20 cellular contexts compared by ENCODE assay signal in the genomic region with DNA sequence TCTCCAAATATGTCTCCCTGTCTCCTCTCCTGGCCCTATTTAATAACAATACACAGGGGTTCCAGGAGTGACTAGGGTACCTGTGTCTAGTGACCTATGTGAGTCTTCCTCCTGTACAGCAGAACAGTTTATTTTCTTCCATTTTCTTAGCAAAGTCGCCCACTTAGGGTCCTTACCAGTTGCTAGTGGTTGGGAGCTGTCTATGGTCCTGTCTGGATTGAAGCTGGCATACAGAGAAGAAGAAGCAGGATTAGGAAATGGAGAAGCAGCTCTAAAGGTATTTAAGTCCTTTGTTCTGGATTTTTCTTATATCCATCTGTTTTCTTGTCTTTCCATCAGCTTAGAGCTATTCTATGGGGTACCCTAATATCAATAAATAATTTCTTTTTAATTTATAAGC.
DNase-seq lines count a peak whose midpoint lies in the region; ATAC-seq, FAIRE-seq and TF ChIP-seq lines count a peak whose summit lies in the region.
"Had no signal": no experiment of that assay in that cellular context is flagged by ENCODE, and none has a peak within 500 bp of the region (broad histone marks: within the 10 kb centered on the region; RNA-seq: fewer than 3 reads in every experiment).

No MANE protein-coding gene starts in this region.

- POLR2A ChIA-PET in HepG2 (lab: Yijun Ruan, JAX), result no interaction called here

- H3K9me3 ChIP-seq in liver (ENCODE audit: control insufficient read depth in 4 of 4, low read length in 3 of 4) (no peaks in the 10 kb centered on the region), HepG2 (ENCODE audit: low read length) (peaks cover 79% of the 10 kb centered on the region), psoas muscle (no peaks in the 10 kb centered on the region)
- H3K9me3 ChIP-seq: Caco-2 had no signal

- CTCF ChIA-PET in HepG2 (lab: Yijun Ruan, JAX; ENCODE audit: low intra/inter-chr PET ratio, low total read pairs), result no interaction called here

- 25% methylated on average over 1 of the region's 1 CpG for WGBS in liver
- 0% methylated on average over 1 of the region's 1 CpG for WGBS in HepG2 (ENCODE audit: low lambda C conversion rate)
- 9 to 16% (median 13%) methylated on average over 1 of the region's 1 CpG for WGBS in psoas muscle, 3 donors

- no peak for FAIRE-seq in HepG2 (lab: Jason Lieb, UNC)
- FAIRE-seq: H54, K562, RCC 7860 had no signal

- TF ChIP-seq CTCF in liver (IDR thresholded peaks at IDR 0.05; ENCODE audit: low read depth, low read length, missing input control) (no peak), HepG2 (CRISPR knock-in tag; IDR thresholded peaks at IDR 0.05) (no peak), psoas muscle (IDR thresholded peaks at IDR 0.05) (no peak), type B pancreatic cell (conservative IDR thresholded peaks at IDR 0.05) (no peak)

- intact Hi-C loops in HepG2 (cut with micrococcal nuclease; ENCODE audit: unreplicated experiment) (no loop called here), psoas muscle (cut with DNase I) (no loop called here)

- H3K36me3 ChIP-seq in liver (ENCODE audit: control insufficient read depth in 4 of 4, insufficient read depth in 3 of 4, low read depth in 1 of 4, low read length in 3 of 4) (no peaks in the 10 kb centered on the region), HepG2 (replicated peaks in 1 of 2; ENCODE audit: control insufficient read depth in 1 of 2, insufficient read depth in 2 of 2, low read length in 2 of 2) (no peaks in the 10 kb centered on the region), psoas muscle (ENCODE audit: insufficient read depth in 1 of 2, low read depth in 1 of 2) (no peaks in the 10 kb centered on the region)

- H3K9me3 Mint-ChIP-seq in type B pancreatic cell, result no peaks in the 10 kb centered on the region
- H3K9me3 Mint-ChIP-seq: neural crest cell had no signal

- TF ChIP-seq POLR2A in HepG2 (IDR thresholded peaks at IDR 0.05; ENCODE audit: insufficient read depth in 1 of 2, low read depth in 2 of 2, low read length in 2 of 2), result no peak

- H3K27ac Mint-ChIP-seq in type B pancreatic cell, result no peak overlapping the region
- H3K27ac Mint-ChIP-seq: stimulated activated naive CD8-positive, alpha-beta T cell treated with anti-CD3 and anti-CD28 coated beads, Interleukin-15, amount 100 ng/mL, for 72 hours; T-helper 17 cell had no signal

- BruUV-seq in HepG2 (replicated peaks; lab: Mats Ljungman, UMichigan), result no TSS peak

- TF ChIP-seq EP300 in HepG2 (IDR thresholded peaks at IDR 0.05; ENCODE audit: low read depth in 2 of 2, low read length in 2 of 2) (no peak), HepG2 (CRISPR knock-in tag; IDR thresholded peaks at IDR 0.05; ENCODE audit: borderline replicate concordance) (no peak)

- H3K4me3 Mint-ChIP-seq in type B pancreatic cell, result no peak overlapping the region
- H3K4me3 Mint-ChIP-seq: neural crest cell; stimulated activated naive CD8-positive, alpha-beta T cell treated with anti-CD3 and anti-CD28 coated beads, Interleukin-15, amount 100 ng/mL, for 72 hours; T-helper 17 cell had no signal

- H3K4me1 Mint-ChIP-seq in type B pancreatic cell (ENCODE audit: unreplicated experiment), result no peaks in the 10 kb centered on the region
- H3K4me1 Mint-ChIP-seq: stimulated activated naive CD8-positive, alpha-beta T cell treated with anti-CD3 and anti-CD28 coated beads, Interleukin-15, amount 100 ng/mL, for 72 hours; T-helper 17 cell had no signal

- no peaks in the 10 kb centered on the region for H4K20me1 ChIP-seq in HepG2 (ENCODE audit: insufficient read depth, low read length)

- H3K27ac ChIP-seq in liver (ENCODE audit: low read depth in 1 of 2, low read length in 2 of 2) (no peak overlapping the region), HepG2 (ENCODE audit: extremely low read length, insufficient read depth, low read length) (no peak overlapping the region), psoas muscle (no peak overlapping the region)
- H3K27ac ChIP-seq: skin epidermis had no signal

- H3K4me3 ChIP-seq in liver (ENCODE audit: low read depth in 1 of 3, low read length in 3 of 3) (no peak overlapping the region), HepG2 (replicated peaks in 1 of 3; ENCODE audit: insufficient read depth in 1 of 3, low read depth in 2 of 3, low read length in 3 of 3) (no peak overlapping the region), psoas muscle (no peak overlapping the region)
- H3K4me3 ChIP-seq: K562, skin epidermis had no signal

- no peak overlapping the region for H3K9ac ChIP-seq in liver (ENCODE audit: low read depth in 1 of 2, low read length in 2 of 2)
- H3K9ac ChIP-seq in HepG2 (ENCODE audit: insufficient read depth, low read depth, low read length), result no peak overlapping the region

- ATAC-seq in HepG2 (no peak), psoas muscle (no peak), GM18909 (IDR thresholded peaks at IDR 0.05; ENCODE audit: poor library complexity, unreplicated experiment) (no peak)
- ATAC-seq: K562; stimulated activated naive CD8-positive, alpha-beta T cell treated with anti-CD3 and anti-CD28 coated beads, Interleukin-15, amount 100 ng/mL, for 72 hours; T-helper 17 cell had no signal

- no peaks in the 10 kb centered on the region for H3K36me3 Mint-ChIP-seq in type B pancreatic cell

- H3K79me2 ChIP-seq in HepG2 (ENCODE audit: insufficient read depth, low read length), result no peaks in the 10 kb centered on the region

- peaks cover 0 to 4% (median 1%) of the 10 kb centered on the region in 4 donors for H3K27me3 ChIP-seq in liver (ENCODE audit: control insufficient read depth in 4 of 4, insufficient read depth in 4 of 4, low read length in 3 of 4)
- no peaks in the 10 kb centered on the region for H3K27me3 ChIP-seq in HepG2 (ENCODE audit: control insufficient read depth in 1 of 2, insufficient read depth in 2 of 2, low read length in 2 of 2)
- H3K27me3 ChIP-seq in psoas muscle (ENCODE audit: insufficient read depth in 3 of 3, low read length in 2 of 3), result no peaks in the 10 kb centered on the region

- H3K4me2 ChIP-seq in HepG2 (ENCODE audit: low read depth, low read length), result no peak overlapping the region

- H2AFZ ChIP-seq in HepG2 (ENCODE audit: low read length), result no peak overlapping the region

- TF ChIP-seq RAD21 in liver (IDR thresholded peaks at IDR 0.05), result no peak
- no peak for TF ChIP-seq RAD21 in HepG2 (CRISPR knock-in tag; IDR thresholded peaks at IDR 0.05)

- H3K27me3 Mint-ChIP-seq in type B pancreatic cell, result peaks cover 3% of the 10 kb centered on the region
- H3K27me3 Mint-ChIP-seq: stimulated activated naive CD8-positive, alpha-beta T cell treated with anti-CD3 and anti-CD28 coated beads, Interleukin-15, amount 100 ng/mL, for 72 hours; T-helper 17 cell had no signal

- DNase-seq in HepG2 (ENCODE audit: low spot score), result no peak
- DNase-seq in astrocyte of the hippocampus (ENCODE audit: low read depth, low spot score), result peak; percentile 71
- peak; percentile 15 for DNase-seq in iPS-NIHi11 (ENCODE audit: low spot score)
- DNase-seq in psoas muscle, result no peak
- no peak for DNase-seq in type B pancreatic cell (ENCODE audit: extremely low spot score, unreplicated experiment)
- no peak for DNase-seq in stimulated activated CD4-positive, alpha-beta T cell treated with anti-CD3 and anti-CD28 coated beads, Interleukin-2, amount 100 ng/mL, for 48 hours
- DNase-seq: effector memory CD4-positive, alpha-beta T cell; head of caudate nucleus; NCI-H1930; NCI-H524 treated with DMSO at 0.1 percent for 48 hours; stimulated activated naive CD8-positive, alpha-beta T cell treated with anti-CD3 and anti-CD28 coated beads, Interleukin-15, amount 100 ng/mL, for 72 hours; T-helper 17 cell had no signal

- no peaks in the 10 kb centered on the region for H3K4me1 ChIP-seq in liver (ENCODE audit: control insufficient read depth in 4 of 4, insufficient read depth in 4 of 4, low read length in 3 of 4)
- H3K4me1 ChIP-seq in HepG2 (ENCODE audit: insufficient read depth, low read length), result no peaks in the 10 kb centered on the region
- no peaks in the 10 kb centered on the region for H3K4me1 ChIP-seq in psoas muscle
- H3K4me1 ChIP-seq: Caco-2 had no signal

- in situ Hi-C loops in HepG2 (cut with HindIII; ENCODE audit: extremely low pct_ligation_motif_present, low pct_unique_long_range_greater_than_20kb), result no loop called here

TF ChIP-seq in HepG2, 621 proteins besides CTCF, POLR2A, EP300 and RAD21:
- TF ChIP-seq, protein P1, sequence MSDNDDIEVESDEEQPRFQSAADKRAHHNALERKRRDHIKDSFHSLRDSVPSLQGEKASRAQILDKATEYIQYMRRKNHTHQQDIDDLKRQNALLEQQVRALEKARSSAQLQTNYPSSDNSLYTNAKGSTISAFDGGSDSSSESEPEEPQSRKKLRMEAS (IDR thresholded peaks at IDR 0.05), result no peak
- TF ChIP-seq, protein P2, sequence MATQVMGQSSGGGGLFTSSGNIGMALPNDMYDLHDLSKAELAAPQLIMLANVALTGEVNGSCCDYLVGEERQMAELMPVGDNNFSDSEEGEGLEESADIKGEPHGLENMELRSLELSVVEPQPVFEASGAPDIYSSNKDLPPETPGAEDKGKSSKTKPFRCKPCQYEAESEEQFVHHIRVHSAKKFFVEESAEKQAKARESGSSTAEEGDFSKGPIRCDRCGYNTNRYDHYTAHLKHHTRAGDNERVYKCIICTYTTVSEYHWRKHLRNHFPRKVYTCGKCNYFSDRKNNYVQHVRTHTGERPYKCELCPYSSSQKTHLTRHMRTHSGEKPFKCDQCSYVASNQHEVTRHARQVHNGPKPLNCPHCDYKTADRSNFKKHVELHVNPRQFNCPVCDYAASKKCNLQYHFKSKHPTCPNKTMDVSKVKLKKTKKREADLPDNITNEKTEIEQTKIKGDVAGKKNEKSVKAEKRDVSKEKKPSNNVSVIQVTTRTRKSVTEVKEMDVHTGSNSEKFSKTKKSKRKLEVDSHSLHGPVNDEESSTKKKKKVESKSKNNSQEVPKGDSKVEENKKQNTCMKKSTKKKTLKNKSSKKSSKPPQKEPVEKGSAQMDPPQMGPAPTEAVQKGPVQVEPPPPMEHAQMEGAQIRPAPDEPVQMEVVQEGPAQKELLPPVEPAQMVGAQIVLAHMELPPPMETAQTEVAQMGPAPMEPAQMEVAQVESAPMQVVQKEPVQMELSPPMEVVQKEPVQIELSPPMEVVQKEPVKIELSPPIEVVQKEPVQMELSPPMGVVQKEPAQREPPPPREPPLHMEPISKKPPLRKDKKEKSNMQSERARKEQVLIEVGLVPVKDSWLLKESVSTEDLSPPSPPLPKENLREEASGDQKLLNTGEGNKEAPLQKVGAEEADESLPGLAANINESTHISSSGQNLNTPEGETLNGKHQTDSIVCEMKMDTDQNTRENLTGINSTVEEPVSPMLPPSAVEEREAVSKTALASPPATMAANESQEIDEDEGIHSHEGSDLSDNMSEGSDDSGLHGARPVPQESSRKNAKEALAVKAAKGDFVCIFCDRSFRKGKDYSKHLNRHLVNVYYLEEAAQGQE (IDR thresholded peaks at IDR 0.05; ENCODE audit: borderline replicate concordance in 1 of 2, low read depth in 1 of 2, low read length in 2 of 2), result peak in 1 of 2 experiments; percentile 71; a peak in 1 of 4 replicates
TF ChIP-seq in HepG2: peak in this region for 1.

Comparison
In these comparisons a context has a peak if more than half of its experiments do, and no peak if none do; other contexts are left out.
1. DNase-seq: peak in astrocyte of the hippocampus (single experiment) and iPS-NIHi11 (single experiment); none in HepG2 (single experiment), psoas muscle (0 of 2), type B pancreatic cell (single experiment) and stimulated activated CD4-positive, alpha-beta T cell treated with anti-CD3 and anti-CD28 coated beads, Interleukin-2, amount 100 ng/mL, for 48 hours (0 of 2).